In the genomic region with DNA sequence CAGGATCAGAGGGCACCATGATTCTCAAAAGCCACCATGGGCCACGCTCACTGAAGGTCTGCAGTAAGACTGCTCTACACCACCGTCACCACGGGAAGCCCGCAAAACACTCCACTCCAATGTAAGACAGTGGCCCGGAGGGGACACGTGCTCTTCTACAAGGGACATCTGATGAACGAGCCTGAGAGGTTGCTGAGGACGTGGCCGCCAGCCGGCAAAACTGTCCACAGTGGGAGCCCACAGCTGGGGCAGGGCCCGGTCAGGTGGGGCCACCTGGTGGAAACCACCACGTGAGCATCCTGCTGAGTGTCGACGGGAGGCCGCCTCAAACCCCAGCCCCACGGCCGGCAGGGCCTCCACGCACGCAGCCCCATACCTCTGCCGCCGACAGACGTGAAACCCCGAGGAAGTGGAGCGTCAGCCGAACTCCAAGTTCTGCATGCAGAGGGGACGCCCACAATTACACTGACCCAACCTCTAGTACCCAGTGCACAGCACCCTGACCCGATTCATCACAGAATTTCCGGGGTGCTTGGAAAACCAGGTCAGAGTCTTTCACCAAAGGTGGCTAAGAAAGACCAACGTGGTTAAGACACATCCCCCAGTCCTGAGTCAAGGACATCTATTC, we compare ENCODE assay signal across 11 cellular contexts.
"Had no signal": no experiment of that assay in that cellular context is flagged by ENCODE, and none has a peak within 500 bp of the region (broad histone marks: within the 10 kb centered on the region; RNA-seq: fewer than 3 reads in every experiment).

No MANE protein-coding gene starts in this region.

- H3K9me3 ChIP-seq: adrenal gland, esophagus squamous epithelium, lower lobe of right lung, tibial nerve, vagina had no signal

- DNase-seq: activated CD4-positive, alpha-beta T cell treated with anti-CD3 and anti-CD28 coated beads, Interleukin-2, amount 10 ng/mL, durations not matched to agents 7 days and 5 days; activated effector memory CD4-positive, alpha-beta T cell treated with Interleukin-2 at 50 U/mL for 16 hours; adrenal gland; esophagus squamous epithelium; lower lobe of right lung; stimulated activated CD4-positive, alpha-beta T cell treated with anti-CD3 and anti-CD28 coated beads, Interleukin-4, amount 100 ng/mL, for 1 hour; stimulated activated naive CD4-positive, alpha-beta T cell treated with Interleukin-2 at 50 U/mL for 16 hours had no signal

- H3K4me3 ChIP-seq: adrenal gland, cardiac muscle cell, esophagus squamous epithelium, lower lobe of right lung, tibial nerve, vagina had no signal

- ATAC-seq: lower lobe of right lung had no signal

- H3K9me3 Mint-ChIP-seq: activated CD4-positive, alpha-beta T cell treated with anti-CD3 and anti-CD28 coated beads, Interleukin-2, amount 10 ng/mL, durations not matched to agents 7 days and 5 days; activated naive CD4-positive, alpha-beta T cell treated with anti-CD3 and anti-CD28 coated beads, Interleukin-2, amount 50 U/mL, for 24 hours had no signal

- H3K4me3 Mint-ChIP-seq: activated CD4-positive, alpha-beta T cell treated with anti-CD3 and anti-CD28 coated beads, Interleukin-2, amount 10 ng/mL, durations not matched to agents 7 days and 5 days; activated naive CD4-positive, alpha-beta T cell treated with anti-CD3 and anti-CD28 coated beads, Interleukin-2, amount 50 U/mL, for 24 hours had no signal

- H3K27ac Mint-ChIP-seq: activated CD4-positive, alpha-beta T cell treated with anti-CD3 and anti-CD28 coated beads, Interleukin-2, amount 10 ng/mL, durations not matched to agents 7 days and 5 days; activated naive CD4-positive, alpha-beta T cell treated with anti-CD3 and anti-CD28 coated beads, Interleukin-2, amount 50 U/mL, for 24 hours had no signal

- H3K27me3 Mint-ChIP-seq: activated CD4-positive, alpha-beta T cell treated with anti-CD3 and anti-CD28 coated beads, Interleukin-2, amount 10 ng/mL, durations not matched to agents 7 days and 5 days; activated naive CD4-positive, alpha-beta T cell treated with anti-CD3 and anti-CD28 coated beads, Interleukin-2, amount 50 U/mL, for 24 hours had no signal

- H3K27ac ChIP-seq: esophagus squamous epithelium, lower lobe of right lung, tibial nerve, vagina had no signal

- H3K27me3 ChIP-seq: adrenal gland, cardiac muscle cell, esophagus squamous epithelium, tibial nerve, vagina had no signal
